In the genomic region with DNA sequence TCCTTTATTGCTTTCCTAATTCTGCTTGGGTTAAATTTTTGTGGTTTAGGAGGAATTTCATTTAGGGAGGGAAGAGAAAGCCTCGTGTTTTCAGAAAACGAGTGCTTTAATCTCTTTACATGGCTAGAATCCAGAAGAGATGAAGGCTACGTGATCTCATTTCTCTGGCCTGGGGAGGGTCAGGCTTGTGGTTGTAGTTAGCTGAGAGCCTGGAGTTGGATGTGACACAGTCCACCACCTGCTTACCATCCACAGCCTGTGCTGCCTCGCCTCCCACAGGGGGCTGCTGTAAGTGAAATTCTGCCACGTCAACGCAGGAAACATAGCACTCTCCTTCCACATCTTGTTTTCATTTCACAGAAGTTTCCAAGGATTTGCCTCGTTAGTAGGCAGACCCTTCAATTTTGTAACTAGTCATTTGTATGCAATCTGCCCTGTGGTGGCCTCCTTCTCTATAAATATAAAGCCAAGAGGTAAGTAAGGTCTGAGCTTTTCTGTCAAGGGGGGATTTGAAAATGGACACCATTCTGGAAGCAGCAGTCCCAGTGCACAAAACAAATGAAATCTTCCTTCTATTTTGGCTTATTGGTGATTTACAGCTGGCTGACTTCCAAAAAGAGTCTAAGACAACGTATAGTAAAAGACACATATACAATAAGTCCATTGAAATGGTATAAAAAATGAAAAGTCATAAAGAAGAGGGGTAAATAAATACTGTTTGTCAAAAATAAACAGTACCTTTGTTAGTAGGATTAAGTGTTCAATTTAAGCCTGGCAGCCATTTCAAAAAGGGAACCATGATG, we compare ENCODE assay signal across 9 cellular contexts. TPM values are rescaled to one million over a fixed set of nuclear protein-coding genes. Genes with fewer than 3 reads are reported as not detected.
DNase-seq lines count a peak whose midpoint lies in the region; ATAC-seq and TF ChIP-seq lines count a peak whose summit lies in the region.
"Had no signal": no experiment of that assay in that cellular context is flagged by ENCODE, and none has a peak within 500 bp of the region (broad histone marks: within the 10 kb centered on the region; RNA-seq: fewer than 3 reads in every experiment).

No MANE protein-coding gene starts in this region.

- 32 to 36% methylated on average over 8 of the region's 8 CpGs for WGBS in lung, 2 donors

- H3K9ac ChIP-seq in Loucy (ENCODE audit: low read depth, low read length, poor library complexity, severe bottlenecking): no peak overlapping the region

- no peak for ATAC-seq in lung (ENCODE audit: insufficient read depth, low FRiP score)
- no peak for ATAC-seq in GM21367 (IDR thresholded peaks at IDR 0.05; ENCODE audit: unreplicated experiment)
- no peak for ATAC-seq in T-cell (replicated peaks in 1 of 4)

- CTCF ChIA-PET in T-cell (lab: Charles Lee): no interaction called here
- CTCF ChIA-PET in activated CD4-positive, alpha-beta memory T cell treated with anti-CD3 and anti-CD28 coated beads, Interleukin-2, amount 10 ng/mL, durations not matched to agents 7 days and 5 days (lab: Charles Lee): no interaction called here

- H3K9me3 Mint-ChIP-seq in T-cell: peaks cover 0 to 6% (median 0%) of the 10 kb centered on the region in 3 donors
- H3K9me3 Mint-ChIP-seq in activated CD4-positive, alpha-beta memory T cell treated with anti-CD3 and anti-CD28 coated beads, Interleukin-2, amount 10 ng/mL, durations not matched to agents 7 days and 5 days: no peaks in the 10 kb centered on the region

- H3K4me1 Mint-ChIP-seq in T-cell: peaks cover 12 to 21% (median 17%) of the 10 kb centered on the region in 3 donors
- H3K4me1 Mint-ChIP-seq in activated CD4-positive, alpha-beta memory T cell treated with anti-CD3 and anti-CD28 coated beads, Interleukin-2, amount 10 ng/mL, durations not matched to agents 7 days and 5 days: peaks cover 6% of the 10 kb centered on the region

- peak; percentile 31; the same call in 1 of the 2 replicates for TF ChIP-seq CTCF in Loucy (conservative IDR thresholded peaks at IDR 0.05; ENCODE audit: low read length)
- no peak for TF ChIP-seq CTCF in breast epithelium (IDR thresholded peaks at IDR 0.05)
- TF ChIP-seq CTCF in lung (IDR thresholded peaks at IDR 0.05; ENCODE audit: control extremely low read depth, extremely low read depth): no peak

- POLR2A ChIA-PET in T-cell (lab: Charles Lee): no interaction called here
- POLR2A ChIA-PET in activated CD4-positive, alpha-beta memory T cell treated with anti-CD3 and anti-CD28 coated beads, Interleukin-2, amount 10 ng/mL, durations not matched to agents 7 days and 5 days (lab: Charles Lee): no interaction called here

- H3K4me1 ChIP-seq in Loucy (ENCODE audit: insufficient read depth, low read length, poor library complexity, severe bottlenecking) (peaks cover 57% of the 10 kb centered on the region), breast epithelium (peaks cover 11 to 13% of the 10 kb centered on the region in 2 donors), lung (ENCODE audit: control insufficient read depth in 2 of 2, insufficient read depth in 2 of 2, low read length in 2 of 2) (peaks cover 3 to 4% of the 10 kb centered on the region in 2 donors)

- no peaks in the 10 kb centered on the region for H3K27me3 ChIP-seq in Loucy (ENCODE audit: insufficient read depth, low read length, poor library complexity, severe bottlenecking)
- H3K27me3 ChIP-seq in breast epithelium: no peaks in the 10 kb centered on the region
- H3K27me3 ChIP-seq in lung (ENCODE audit: control insufficient read depth, insufficient read depth): no peaks in the 10 kb centered on the region

- H3K9me3 ChIP-seq in Loucy (ENCODE audit: insufficient read depth, low read depth, low read length) (no peaks in the 10 kb centered on the region), breast epithelium (no peaks in the 10 kb centered on the region), lung (ENCODE audit: control insufficient read depth in 2 of 2, insufficient read depth in 1 of 2, low read length in 1 of 2) (no peaks in the 10 kb centered on the region)

- peak overlapping the region; percentile 80 for H3K4me2 ChIP-seq in Loucy (ENCODE audit: low read depth, low read length, poor library complexity, severe bottlenecking)

- H3K27ac Mint-ChIP-seq in T-cell: no peak overlapping the region
- H3K27ac Mint-ChIP-seq in activated CD4-positive, alpha-beta memory T cell treated with anti-CD3 and anti-CD28 coated beads, Interleukin-2, amount 10 ng/mL, durations not matched to agents 7 days and 5 days: no peak overlapping the region

- no peaks in the 10 kb centered on the region for H3K79me2 ChIP-seq in Loucy (ENCODE audit: insufficient read depth, low read length)

- no peak overlapping the region for H3K4me3 Mint-ChIP-seq in T-cell
- H3K4me3 Mint-ChIP-seq in activated CD4-positive, alpha-beta memory T cell treated with anti-CD3 and anti-CD28 coated beads, Interleukin-2, amount 10 ng/mL, durations not matched to agents 7 days and 5 days: no peak overlapping the region

- no peaks in the 10 kb centered on the region for H4K20me1 ChIP-seq in Loucy (ENCODE audit: insufficient read depth, low read length, poor library complexity, severe bottlenecking)

- H3K27me3 Mint-ChIP-seq in T-cell: peaks cover 51 to 68% of the 10 kb centered on the region in 2 donors
- H3K27me3 Mint-ChIP-seq in activated CD4-positive, alpha-beta memory T cell treated with anti-CD3 and anti-CD28 coated beads, Interleukin-2, amount 10 ng/mL, durations not matched to agents 7 days and 5 days: peaks cover 68% of the 10 kb centered on the region

- no peak for TF ChIP-seq POLR2A in breast epithelium (IDR thresholded peaks at IDR 0.05)

- no peaks in the 10 kb centered on the region for H3K9me2 ChIP-seq in Loucy (replicated peaks; ENCODE audit: low read depth, low read length)

- peak overlapping the region; percentile 39 for H2AFZ ChIP-seq in Loucy (ENCODE audit: low read length)

- H3F3A ChIP-seq in Loucy (ENCODE audit: low read depth): 0 out of 2 replicates have a peak, but pooled peaks cover 4% of the 10 kb centered on the region

- H3K36me3 ChIP-seq in Loucy (ENCODE audit: insufficient read depth, low read length): no peaks in the 10 kb centered on the region
- H3K36me3 ChIP-seq in breast epithelium: no peaks in the 10 kb centered on the region
- no peaks in the 10 kb centered on the region for H3K36me3 ChIP-seq in lung (ENCODE audit: control insufficient read depth in 2 of 2, insufficient read depth in 2 of 2, low read length in 2 of 2)

- H3K27ac ChIP-seq in breast epithelium (peak overlapping the region; percentile 81), lung (ENCODE audit: low read depth in 1 of 2, low read length in 1 of 2) (peak overlapping the region; percentile 26 to 79)

- H3K4me3 ChIP-seq in Loucy (ENCODE audit: low read length, poor library complexity, severe bottlenecking): peak overlapping the region; percentile 15
- H3K4me3 ChIP-seq in breast epithelium: peak overlapping the region in 1 of 3 donors; percentile 23
- H3K4me3 ChIP-seq in lung: no peak overlapping the region

- intact Hi-C loops in breast epithelium (cut with DNase I; ENCODE audit: low total_unique reads): no loop called here

- DNase-seq in A172 (ENCODE audit: low spot score) (peak; percentile 92), breast epithelium (ENCODE audit: low spot score in 2 of 2) (peak in 1 of 2 donors; percentile 38), lung (ENCODE audit: low spot score) (no peak), COR-L47 (lab: John Stamatoyannopoulos, UW) (no peak), T-cell (no peak)
- no peak for DNase-seq in activated CD4-positive, alpha-beta memory T cell treated with anti-CD3 and anti-CD28 coated beads, Interleukin-2, amount 10 ng/mL, durations not matched to agents 7 days and 5 days
- DNase-seq: retina had no signal

- no peaks in the 10 kb centered on the region for H3K36me3 Mint-ChIP-seq in T-cell
- H3K36me3 Mint-ChIP-seq in activated CD4-positive, alpha-beta memory T cell treated with anti-CD3 and anti-CD28 coated beads, Interleukin-2, amount 10 ng/mL, durations not matched to agents 7 days and 5 days (ENCODE audit: low read depth): no peaks in the 10 kb centered on the region

RNA-seq across cellular contexts. Expression of a gene that starts 3.4 kb away (rescaled TPM):
- total RNA-seq in A172 (2014; rRNA removed; shearing (Covaris generic)): 6.0 and 6.6 TPM in 2 replicates
- total RNA-seq in breast epithelium (10 to 100 TPM in 1 of 3 donors, 1 to 10 TPM in 2; 5.6 to 15.4 (median 7.4) TPM), lung (10 to 100 TPM in 1 of 2 donors, 1 to 10 TPM in 1; 8.0 to 46.8 TPM), T-cell (under 1 TPM in 2 of 5 donors, not detected in 3; 0.09 to 0.19 TPM)
- 1 to 10 TPM in 1 of 2 donors, under 1 TPM in 1; 0.52 to 1.5 TPM for polyA plus RNA-seq in lung
- total RNA-seq in activated CD4-positive, alpha-beta memory T cell treated with anti-CD3 and anti-CD28 coated beads, Interleukin-2, amount 10 ng/mL, durations not matched to agents 7 days and 5 days: not detected

RNA-seq across cellular contexts. Expression of a gene that starts 43.0 kb away (rescaled TPM):
- total RNA-seq in A172 (2014; rRNA removed; shearing (Covaris generic)): 15.4 and 15.8 TPM in 2 replicates
- total RNA-seq in breast epithelium (10 to 100 TPM in 2 of 3 donors, 1 to 10 TPM in 1; 9.6 to 19.3 (median 17.4) TPM), lung (10 to 100 TPM; 23.6 to 25.0 TPM), T-cell (10 to 100 TPM; 16.6 to 29.0 (median 27.8) TPM)
- 1 to 10 TPM; 7.3 to 8.4 TPM for polyA plus RNA-seq in lung
- 10 to 100 TPM; 16.7 to 20.6 TPM for total RNA-seq in activated CD4-positive, alpha-beta memory T cell treated with anti-CD3 and anti-CD28 coated beads, Interleukin-2, amount 10 ng/mL, durations not matched to agents 7 days and 5 days
